Comparison of ENCODE assay signal across 13 cellular contexts in the genomic region with DNA sequence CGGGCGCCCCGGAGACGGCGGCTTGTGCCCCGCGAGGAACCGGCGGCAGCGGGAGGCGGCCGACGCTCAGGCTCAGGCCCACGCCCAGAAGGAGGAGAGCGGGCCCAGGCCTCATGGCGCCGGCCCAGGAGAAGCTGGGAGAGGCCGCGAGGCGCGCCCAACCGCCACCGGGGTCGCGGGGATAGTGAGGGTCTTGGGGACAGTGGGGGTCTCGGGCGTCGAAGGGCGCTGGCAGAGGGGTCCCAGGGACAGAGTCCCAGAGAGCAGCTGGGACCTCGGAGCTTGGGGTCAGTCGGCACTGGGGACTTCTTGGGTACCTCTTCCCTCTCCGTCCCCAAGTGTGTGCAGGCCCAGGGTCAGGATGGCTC. TPM values are rescaled to one million over a fixed set of nuclear protein-coding genes. Genes with fewer than 3 reads are reported as not detected.
DNase-seq lines count a peak whose midpoint lies in the region; ATAC-seq, FAIRE-seq and TF ChIP-seq lines count a peak whose summit lies in the region.
"Had no signal": no experiment of that assay in that cellular context is flagged by ENCODE, and none has a peak within 500 bp of the region (broad histone marks: within the 10 kb centered on the region; RNA-seq: fewer than 3 reads in every experiment).

A gene with protein sequence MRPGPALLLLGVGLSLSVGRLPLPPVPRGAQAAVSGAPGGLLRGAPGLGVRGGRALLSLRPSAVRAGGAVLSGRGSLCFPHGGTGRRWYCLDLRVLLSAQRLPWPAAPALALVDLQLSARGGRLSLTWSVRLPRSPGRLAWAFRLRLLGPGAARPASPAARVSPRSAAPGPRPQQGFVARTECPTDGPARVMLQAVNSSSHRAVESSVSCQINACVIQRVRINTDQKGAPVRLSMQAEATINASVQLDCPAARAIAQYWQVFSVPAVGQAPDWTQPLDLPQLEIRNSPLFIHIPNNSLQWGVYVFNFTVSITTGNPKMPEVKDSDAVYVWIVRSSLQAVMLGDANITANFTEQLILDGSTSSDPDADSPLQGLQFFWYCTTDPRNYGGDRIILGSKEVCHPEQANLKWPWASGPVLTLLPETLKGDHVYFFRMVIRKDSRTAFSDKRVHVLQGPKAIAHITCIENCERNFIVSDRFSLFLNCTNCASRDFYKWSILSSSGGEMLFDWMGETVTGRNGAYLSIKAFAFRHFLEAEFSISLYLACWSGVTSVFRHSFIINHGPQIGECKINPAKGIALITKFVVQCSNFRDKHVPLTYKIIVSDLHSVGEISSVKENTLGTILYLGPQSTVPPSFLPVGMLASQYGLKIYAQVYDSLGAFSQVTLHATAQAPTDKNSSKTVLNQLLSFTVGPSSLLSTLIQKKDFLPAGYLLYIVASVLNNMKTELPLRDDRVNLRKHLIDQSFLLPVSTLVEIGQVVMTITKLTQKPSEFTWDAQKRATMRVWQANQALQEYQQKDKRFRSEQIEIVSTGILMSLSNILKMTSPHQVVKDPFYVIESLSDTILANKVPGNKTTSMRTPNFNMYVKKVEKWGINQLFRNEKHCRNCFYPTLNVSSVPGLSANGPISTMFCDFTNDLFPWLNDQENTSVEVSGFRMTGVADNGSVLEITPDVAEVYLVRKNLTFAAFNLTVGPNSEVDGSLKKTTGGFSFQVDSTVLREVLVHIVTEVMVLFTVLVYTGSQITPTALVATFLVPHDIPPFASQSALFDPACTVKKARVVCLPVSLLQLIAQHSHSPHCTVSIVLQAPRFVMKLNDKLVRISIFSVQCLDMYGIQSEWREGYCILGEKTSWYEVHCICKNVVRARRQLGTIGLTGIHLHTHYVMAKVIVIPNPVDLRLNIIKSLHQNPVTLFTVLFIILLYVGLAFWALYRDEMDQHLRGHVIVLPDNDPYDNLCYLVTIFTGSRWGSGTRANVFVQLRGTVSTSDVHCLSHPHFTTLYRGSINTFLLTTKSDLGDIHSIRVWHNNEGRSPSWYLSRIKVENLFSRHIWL (N-terminal part only) (minus strand): TSS at position 136 of the 368 bp plus-strand sequence. CDS start 21 bp downstream, at position 115.

- CTCF ChIA-PET in activated B cell treated with CpG ODN at 0.5 μM for 24 hours (lab: Charles Lee) (no interaction called here), HepG2 (lab: Yijun Ruan, JAX; ENCODE audit: low intra/inter-chr PET ratio, low total read pairs) (no interaction called here)

- TF ChIP-seq RAD21 in HepG2 (CRISPR knock-in tag; IDR thresholded peaks at IDR 0.05): no peak

- peaks cover 7% of the 10 kb centered on the region for H3K9me3 ChIP-seq in HepG2 (ENCODE audit: low read length)

- H3K36me3 ChIP-seq in HepG2 (replicated peaks in 1 of 2; ENCODE audit: control insufficient read depth in 1 of 2, insufficient read depth in 2 of 2, low read length in 2 of 2): no peaks in the 10 kb centered on the region

- TF ChIP-seq POLR2A in HepG2 (IDR thresholded peaks at IDR 0.05; ENCODE audit: insufficient read depth in 1 of 2, low read depth in 2 of 2, low read length in 2 of 2): no peak

- peaks cover 31 to 37% (median 31%) of the 10 kb centered on the region in 3 donors for H3K27me3 Mint-ChIP-seq in CD14-positive monocyte (ENCODE audit: low read depth in 3 of 3)
- peaks cover 56% of the 10 kb centered on the region for H3K27me3 Mint-ChIP-seq in activated B cell treated with CpG ODN at 0.5 μM for 24 hours

- peaks cover 0 to 1% of the 10 kb centered on the region in 2 experiments; a peak in 1 of 5 replicates for H3K27me3 ChIP-seq in HepG2 (ENCODE audit: control insufficient read depth in 1 of 2, insufficient read depth in 2 of 2, low read length in 2 of 2)

- no peak within 1 kb of the TSS for H3K4me2 ChIP-seq in HepG2 (ENCODE audit: low read depth, low read length)
- H3K4me2 ChIP-seq: BLaER1 treated with 17β-estradiol and CSF1 and Interleukin-3, amounts not matched to agents 10 nM and 100 nM had no signal

- no peaks in the 10 kb centered on the region for H4K20me1 ChIP-seq in HepG2 (ENCODE audit: insufficient read depth, low read length)
- H4K20me1 ChIP-seq: BLaER1 treated with 17β-estradiol and CSF1 and Interleukin-3, amounts not matched to agents 10 nM and 100 nM had no signal

- no peak within 1 kb of the TSS for H3K9ac ChIP-seq in HepG2 (ENCODE audit: insufficient read depth, low read depth, low read length)
- H3K9ac ChIP-seq: BLaER1 treated with 17β-estradiol and CSF1 and Interleukin-3, amounts not matched to agents 10 nM and 100 nM had no signal

- H3K79me2 ChIP-seq in HepG2 (ENCODE audit: insufficient read depth, low read length): peaks cover 3% of the 10 kb centered on the region

- H3K27ac Mint-ChIP-seq in CD14-positive monocyte (no peak within 1 kb of the TSS), activated B cell treated with CpG ODN at 0.5 μM for 24 hours (no peak within 1 kb of the TSS)

- no peak for DNase-seq in CD14-positive monocyte (ENCODE audit: low spot score)
- DNase-seq in activated B cell treated with CpG ODN at 0.5 μM for 24 hours: no peak
- peak; percentile 80 for DNase-seq in posterior vena cava (ENCODE audit: low spot score)
- DNase-seq in UCSD-AML1 (lab: John Stamatoyannopoulos, UW; ENCODE audit: unreplicated experiment): no peak
- DNase-seq in dermis blood vessel endothelial cell: no peak
- no peak for DNase-seq in HepG2 (ENCODE audit: low spot score)
- DNase-seq: activated CD4-positive, alpha-beta T cell treated with anti-CD3 and anti-CD28 coated beads, Interleukin-2, amount 50 U/mL, for 1 hour; amniotic stem cell had no signal

- no peak for TF ChIP-seq CTCF in CD14-positive monocyte (IDR thresholded peaks at IDR 0.05)
- TF ChIP-seq CTCF in activated B cell treated with CpG ODN at 0.5 μM for 24 hours (IDR thresholded peaks at IDR 0.05): no peak
- no peak for TF ChIP-seq CTCF in HepG2 (CRISPR knock-in tag; IDR thresholded peaks at IDR 0.05)

- TF ChIP-seq EP300 in HepG2 (IDR thresholded peaks at IDR 0.05; ENCODE audit: low read depth in 2 of 2, low read length in 2 of 2) (no peak), HepG2 (CRISPR knock-in tag; IDR thresholded peaks at IDR 0.05; ENCODE audit: borderline replicate concordance) (no peak)

- no peak for ATAC-seq in activated B cell treated with CpG ODN at 0.5 μM for 24 hours (ENCODE audit: low read depth)
- ATAC-seq in HepG2: no peak
- no peak for ATAC-seq in HG03139 (IDR thresholded peaks at IDR 0.05; ENCODE audit: unreplicated experiment)

- peaks cover 31% of the 10 kb centered on the region for H3K4me1 Mint-ChIP-seq in CD14-positive monocyte
- peaks cover 13% of the 10 kb centered on the region for H3K4me1 Mint-ChIP-seq in activated B cell treated with CpG ODN at 0.5 μM for 24 hours

- H3K9me3 Mint-ChIP-seq in CD14-positive monocyte: peaks cover 14 to 34% (median 23%) of the 10 kb centered on the region in 7 donors
- no peaks in the 10 kb centered on the region for H3K9me3 Mint-ChIP-seq in activated B cell treated with CpG ODN at 0.5 μM for 24 hours

- intact Hi-C loops in CD14-positive monocyte (cut with micrococcal nuclease): no loop called here
- intact Hi-C loops in activated B cell treated with CpG ODN at 0.5 μM for 24 hours (cut with micrococcal nuclease): no loop called here
- intact Hi-C loops in posterior vena cava (cut with DNase I): no loop called here
- intact Hi-C loops in HepG2 (cut with micrococcal nuclease; ENCODE audit: unreplicated experiment): no loop called here

- H3K4me3 ChIP-seq in iPS-11a (ENCODE audit: low read depth, low read length) (peak within 1 kb of the TSS; percentile 17), HepG2 (replicated peaks in 1 of 3; ENCODE audit: insufficient read depth in 1 of 3, low read depth in 2 of 3, low read length in 3 of 3) (no peak within 1 kb of the TSS)

- no peak for FAIRE-seq in HepG2 (lab: Jason Lieb, UNC)

- no TSS peak for BruUV-seq in HepG2 (replicated peaks; lab: Mats Ljungman, UMichigan)

- peak within 1 kb of the TSS; percentile 59 to 85 for H3K4me3 Mint-ChIP-seq in CD14-positive monocyte
- H3K4me3 Mint-ChIP-seq in activated B cell treated with CpG ODN at 0.5 μM for 24 hours: peak within 1 kb of the TSS; percentile 41

- H2AFZ ChIP-seq in HepG2 (ENCODE audit: low read length): no peak within 1 kb of the TSS

- WGBS in HepG2 (ENCODE audit: low lambda C conversion rate): 95% methylated on average over 30 of the region's 32 CpGs

- no peak within 1 kb of the TSS for H3K27ac ChIP-seq in HepG2 (ENCODE audit: extremely low read length, insufficient read depth, low read length)
- H3K27ac ChIP-seq: BLaER1 treated with 17β-estradiol and CSF1 and Interleukin-3, amounts not matched to agents 10 nM and 100 nM had no signal

- in situ Hi-C loops in HepG2 (cut with HindIII; ENCODE audit: extremely low pct_ligation_motif_present, low pct_unique_long_range_greater_than_20kb): no loop called here

- H3K4me1 ChIP-seq in HepG2 (ENCODE audit: insufficient read depth, low read length): peaks cover 26% of the 10 kb centered on the region

- POLR2A ChIA-PET in activated B cell treated with CpG ODN at 0.5 μM for 24 hours (lab: Charles Lee): no interaction called here
- POLR2A ChIA-PET in HepG2 (lab: Yijun Ruan, JAX): no interaction called here

- peaks cover 12 to 21% of the 10 kb centered on the region in 2 donors for H3K36me3 Mint-ChIP-seq in CD14-positive monocyte
- H3K36me3 Mint-ChIP-seq in activated B cell treated with CpG ODN at 0.5 μM for 24 hours (ENCODE audit: low read depth): no peaks in the 10 kb centered on the region

RNA-seq across cellular contexts. Expression of the gene that starts here (rescaled TPM):
- polyA plus RNA-seq in CD14-positive monocyte: not detected
- total RNA-seq in activated B cell treated with CpG ODN at 0.5 μM for 24 hours: not detected in 2 replicates
- total RNA-seq in posterior vena cava: under 1 TPM; 0.05 to 0.09 TPM
- under 0.01 TPM in 1 of 2 replicates, not detected in the other for total RNA-seq in dermis blood vessel endothelial cell
- not detected in 2 replicates for total RNA-seq in HepG2 (2016; rRNA removed; fragmentation: Illumina TruSeq; extraction: Trizol)
- not detected in 2 replicates for total RNA-seq in HepG2 (2016; cell fraction: cytosol; rRNA removed; fragmentation: Illumina TruSeq; extraction: Trizol; ENCODE audit: low read depth)
- total RNA-seq in HepG2 (2016; cell fraction: insoluble cytoplasmic fraction; rRNA removed; fragmentation: Illumina TruSeq; extraction: Trizol): not detected in 2 replicates
- not detected in 2 replicates for total RNA-seq in HepG2 (2016; cell fraction: membrane; rRNA removed; fragmentation: Illumina TruSeq; extraction: Trizol)
- total RNA-seq in HepG2 (2016; cell fraction: nucleus; rRNA removed; fragmentation: Illumina TruSeq; extraction: Trizol): not detected in 2 replicates
- polyA plus RNA-seq in HepG2 (2011; rRNA removed): 0.01 TPM in 1 of 2 replicates, not detected in the other
- polyA plus RNA-seq in HepG2 (2011; cell fraction: cytosol; rRNA removed): 0.01 TPM in 1 of 2 replicates, not detected in the other
- 0.02 TPM in 1 of 2 replicates, not detected in the other for polyA plus RNA-seq in HepG2 (2011; cell fraction: nucleus; rRNA removed)
- 0.27 and 0.29 TPM in 2 replicates for polyA plus RNA-seq in HepG2 (2012)
- not detected in 2 replicates for polyA plus RNA-seq in HepG2 (2016; cell fraction: cytosol; fragmentation: Illumina TruSeq; extraction: Trizol; ENCODE audit: low read depth)
- not detected in 2 replicates for polyA plus RNA-seq in HepG2 (2016; cell fraction: insoluble cytoplasmic fraction; fragmentation: Illumina TruSeq; extraction: Trizol; ENCODE audit: low read depth)
- polyA plus RNA-seq in HepG2 (2016; cell fraction: membrane; fragmentation: Illumina TruSeq; extraction: Trizol; ENCODE audit: low read depth): not detected in 2 replicates
- polyA plus RNA-seq in HepG2 (2016; cell fraction: nucleus; fragmentation: Illumina TruSeq; extraction: Trizol; ENCODE audit: insufficient read depth, low read depth): not detected in 2 replicates
- not detected in 2 replicates for polyA minus RNA-seq in HepG2 (2011; rRNA and poly(A)+ RNA removed; ENCODE audit: low replicate concordance)
- not detected in 2 replicates for polyA minus RNA-seq in HepG2 (2011; cell fraction: cytosol; rRNA and poly(A)+ RNA removed)
- polyA minus RNA-seq in HepG2 (2011; cell fraction: nucleus; rRNA and poly(A)+ RNA removed): not detected in 2 replicates
- total RNA-seq: NCI-H460, SK-MEL-5 had no signal

Comparison
In these comparisons a context has a peak if more than half of its experiments do, and no peak if none do; other contexts are left out.
1. Peak in DNase-seq in posterior vena cava; RNA of the gene not detected or under 1 TPM.